ENCODE assay signal across 15 cellular contexts in genomic region chr10:77581738-77582137, GRCh38.
"Had no signal": no experiment of that assay in that cellular context is flagged by ENCODE, and none has a peak within 500 bp of the region (broad histone marks: within the 10 kb centered on the region; RNA-seq: fewer than 3 reads in every experiment).

No MANE protein-coding gene starts in this region.

- H2AFZ ChIP-seq: hepatocyte had no signal

- H3K4me3 Mint-ChIP-seq: natural killer cell, neural crest cell, type B pancreatic cell had no signal

- H3K4me3 ChIP-seq: colonic mucosa, hepatocyte, lung, smooth muscle cell had no signal

- H3K36me3 Mint-ChIP-seq: natural killer cell, type B pancreatic cell had no signal

- H3K4me2 ChIP-seq: hepatocyte, smooth muscle cell had no signal

- H3K9me3 Mint-ChIP-seq: natural killer cell, neural crest cell, type B pancreatic cell had no signal

- DNase-seq: colonic mucosa; dermis blood vessel endothelial cell; foreskin keratinocyte; head of caudate nucleus; left colon; left ventricle myocardium superior; mesendoderm; natural killer cell; stimulated activated CD4-positive, alpha-beta T cell treated with anti-CD3 and anti-CD28 coated beads, Interleukin-2, amount 100 ng/mL, for 48 hours; stimulated activated naive CD4-positive, alpha-beta T cell treated with Interleukin-2 at 50 U/mL for 16 hours had no signal

- H3K4me1 ChIP-seq: colonic mucosa had no signal

- H3K9me3 ChIP-seq: colonic mucosa had no signal

- H3K27ac Mint-ChIP-seq: natural killer cell, type B pancreatic cell had no signal

- ATAC-seq: foreskin keratinocyte, left colon, left ventricle myocardium superior, natural killer cell had no signal

- H3K27me3 ChIP-seq: colonic mucosa, foreskin keratinocyte, hepatocyte had no signal

- H3K36me3 ChIP-seq: colonic mucosa had no signal

- H3K27ac ChIP-seq: colonic mucosa, foreskin keratinocyte, hepatocyte had no signal
